In the genomic region with DNA sequence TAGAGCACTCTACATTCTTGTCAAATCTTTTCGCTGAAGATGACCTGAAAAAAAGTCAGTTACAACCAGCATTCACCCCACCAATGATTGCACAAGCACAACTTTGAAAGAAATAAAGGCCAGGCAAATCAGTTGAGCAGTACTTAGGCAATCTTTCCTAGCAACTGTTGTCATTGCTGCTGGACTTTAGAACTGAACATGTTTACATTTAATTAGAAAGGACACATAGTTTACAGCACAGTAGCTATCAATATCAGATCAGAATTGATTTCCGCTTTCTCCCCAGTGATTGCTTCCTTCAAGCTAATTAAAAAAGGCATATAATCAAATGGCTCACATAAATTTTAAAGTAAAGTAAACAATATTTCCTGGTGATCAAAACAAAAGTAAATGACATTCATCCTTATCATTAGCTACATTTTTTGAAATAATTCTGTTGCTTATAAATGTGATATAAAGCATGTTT, we compare ENCODE assay signal across 1 cellular context.
TF ChIP-seq lines count a peak whose summit lies in the region.

No MANE protein-coding gene starts in this region.

TF ChIP-seq in HepG2, 621 proteins besides CTCF, POLR2A, EP300 and RAD21 (continued from another document and continues in another):
- TF ChIP-seq, protein P1, sequence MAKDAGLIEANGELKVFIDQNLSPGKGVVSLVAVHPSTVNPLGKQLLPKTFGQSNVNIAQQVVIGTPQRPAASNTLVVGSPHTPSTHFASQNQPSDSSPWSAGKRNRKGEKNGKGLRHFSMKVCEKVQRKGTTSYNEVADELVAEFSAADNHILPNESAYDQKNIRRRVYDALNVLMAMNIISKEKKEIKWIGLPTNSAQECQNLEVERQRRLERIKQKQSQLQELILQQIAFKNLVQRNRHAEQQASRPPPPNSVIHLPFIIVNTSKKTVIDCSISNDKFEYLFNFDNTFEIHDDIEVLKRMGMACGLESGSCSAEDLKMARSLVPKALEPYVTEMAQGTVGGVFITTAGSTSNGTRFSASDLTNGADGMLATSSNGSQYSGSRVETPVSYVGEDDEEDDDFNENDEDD (CRISPR knock-in tag; IDR thresholded peaks at IDR 0.05; ENCODE audit: borderline replicate concordance), result peak; percentile 57; the same call in 1 of the 2 replicates
- TF ChIP-seq RARA (CRISPR knock-in tag; IDR thresholded peaks at IDR 0.05) (peak; percentile 97), ZNF557 (CRISPR knock-in tag; IDR thresholded peaks at IDR 0.05) (peak; percentile 94), GTF3A (CRISPR knock-in tag; conservative IDR thresholded peaks at IDR 0.05) (no peak), ZNF790 (CRISPR knock-in tag; IDR thresholded peaks at IDR 0.05; ENCODE audit: borderline replicate concordance) (no peak), ZNF121 (CRISPR knock-in tag; IDR thresholded peaks at IDR 0.05) (peak; percentile 30; the same call in 1 of the 2 replicates), SNAI1 (CRISPR knock-in tag; IDR thresholded peaks at IDR 0.05; ENCODE audit: borderline replicate concordance) (no peak), ZNF101 (CRISPR knock-in tag; IDR thresholded peaks at IDR 0.05; ENCODE audit: borderline replicate concordance, low read depth) (no peak; the same call in 1 of the 2 replicates), ELF3 (CRISPR knock-in tag; IDR thresholded peaks at IDR 0.05) (peak; percentile 100), EEA1 (CRISPR knock-in tag; IDR thresholded peaks at IDR 0.05; ENCODE audit: borderline replicate concordance) (no peak), ZNF431 (CRISPR knock-in tag; IDR thresholded peaks at IDR 0.05; ENCODE audit: borderline replicate concordance, low read depth) (no peak; the same call in 1 of the 2 replicates), ZNF792 (CRISPR knock-in tag; IDR thresholded peaks at IDR 0.05) (peak; percentile 99), NFIC (IDR thresholded peaks at IDR 0.05; ENCODE audit: low read length) (peak; percentile 99), ZNF331 (CRISPR knock-in tag; IDR thresholded peaks at IDR 0.05) (peak; percentile 99), CENPT (CRISPR knock-in tag; IDR thresholded peaks at IDR 0.05; ENCODE audit: low read depth) (no peak), ZNF484 (CRISPR knock-in tag; IDR thresholded peaks at IDR 0.05; ENCODE audit: borderline replicate concordance, low read depth) (no peak), RBM39 (IDR thresholded peaks at IDR 0.05; ENCODE audit: low read depth, low read length, poor library complexity, severe bottlenecking) (no peak), ZFP36L1 (CRISPR knock-in tag; IDR thresholded peaks at IDR 0.05) (peak; percentile 92; the same call in 1 of the 2 replicates), STAT5B (CRISPR knock-in tag; IDR thresholded peaks at IDR 0.05) (peak; percentile 89; the same call in 1 of the 2 replicates), ZNF780A (CRISPR knock-in tag; IDR thresholded peaks at IDR 0.05) (peak; percentile 89), PAWR (CRISPR knock-in tag; IDR thresholded peaks at IDR 0.05; ENCODE audit: borderline replicate concordance) (no peak; the same call in 1 of the 2 replicates), ZNF136 (CRISPR knock-in tag; IDR thresholded peaks at IDR 0.05; ENCODE audit: low read depth) (peak; percentile 98), ZBTB20 (CRISPR knock-in tag; IDR thresholded peaks at IDR 0.05; ENCODE audit: borderline replicate concordance, low read depth) (peak; percentile 100), ZSCAN29 (CRISPR knock-in tag; conservative IDR thresholded peaks at IDR 0.05) (peak; percentile 98), NFYB (CRISPR knock-in tag; IDR thresholded peaks at IDR 0.05) (peak; percentile 64), ZSCAN20 (CRISPR knock-in tag; IDR thresholded peaks at IDR 0.05; ENCODE audit: borderline replicate concordance) (peak; percentile 84; the same call in 1 of the 2 replicates), NR2C2 (CRISPR knock-in tag; IDR thresholded peaks at IDR 0.05; ENCODE audit: borderline replicate concordance) (peak; percentile 85), HNRNPLL (IDR thresholded peaks at IDR 0.05; ENCODE audit: low read depth, low read length, poor library complexity, severe bottlenecking) (no peak), ZNF354B (CRISPR knock-in tag; IDR thresholded peaks at IDR 0.05) (peak; percentile 99), PLRG1 (conservative IDR thresholded peaks at IDR 0.05) (no peak), FIP1L1 (IDR thresholded peaks at IDR 0.05; ENCODE audit: borderline replicate concordance, insufficient read depth, low read depth, low read length) (no peak), ZNF333 (CRISPR knock-in tag; IDR thresholded peaks at IDR 0.05; ENCODE audit: borderline replicate concordance) (no peak), HIVEP1 (CRISPR knock-in tag; IDR thresholded peaks at IDR 0.05) (no peak), TBX3 (IDR thresholded peaks at IDR 0.05; ENCODE audit: borderline replicate concordance) (peak; percentile 98), PCBP2 (optimal IDR thresholded peaks at IDR 0.05; ENCODE audit: low read depth, low read length, poor library complexity, severe bottlenecking) (no peak), GABPB1 (CRISPR knock-in tag; IDR thresholded peaks at IDR 0.05) (peak; percentile 73), PRPF4 (IDR thresholded peaks at IDR 0.05; ENCODE audit: low read depth, low read length, poor library complexity, severe bottlenecking) (no peak)
- TF ChIP-seq, protein P2, sequence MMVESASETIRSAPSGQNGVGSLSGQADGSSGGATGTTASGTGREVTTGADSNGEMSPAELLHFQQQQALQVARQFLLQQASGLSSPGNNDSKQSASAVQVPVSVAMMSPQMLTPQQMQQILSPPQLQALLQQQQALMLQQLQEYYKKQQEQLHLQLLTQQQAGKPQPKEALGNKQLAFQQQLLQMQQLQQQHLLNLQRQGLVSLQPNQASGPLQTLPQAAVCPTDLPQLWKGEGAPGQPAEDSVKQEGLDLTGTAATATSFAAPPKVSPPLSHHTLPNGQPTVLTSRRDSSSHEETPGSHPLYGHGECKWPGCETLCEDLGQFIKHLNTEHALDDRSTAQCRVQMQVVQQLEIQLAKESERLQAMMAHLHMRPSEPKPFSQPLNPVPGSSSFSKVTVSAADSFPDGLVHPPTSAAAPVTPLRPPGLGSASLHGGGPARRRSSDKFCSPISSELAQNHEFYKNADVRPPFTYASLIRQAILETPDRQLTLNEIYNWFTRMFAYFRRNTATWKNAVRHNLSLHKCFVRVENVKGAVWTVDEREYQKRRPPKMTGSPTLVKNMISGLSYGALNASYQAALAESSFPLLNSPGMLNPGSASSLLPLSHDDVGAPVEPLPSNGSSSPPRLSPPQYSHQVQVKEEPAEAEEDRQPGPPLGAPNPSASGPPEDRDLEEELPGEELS (CRISPR knock-in tag; IDR thresholded peaks at IDR 0.05), result peak; percentile 100
- TF ChIP-seq, protein P3, sequence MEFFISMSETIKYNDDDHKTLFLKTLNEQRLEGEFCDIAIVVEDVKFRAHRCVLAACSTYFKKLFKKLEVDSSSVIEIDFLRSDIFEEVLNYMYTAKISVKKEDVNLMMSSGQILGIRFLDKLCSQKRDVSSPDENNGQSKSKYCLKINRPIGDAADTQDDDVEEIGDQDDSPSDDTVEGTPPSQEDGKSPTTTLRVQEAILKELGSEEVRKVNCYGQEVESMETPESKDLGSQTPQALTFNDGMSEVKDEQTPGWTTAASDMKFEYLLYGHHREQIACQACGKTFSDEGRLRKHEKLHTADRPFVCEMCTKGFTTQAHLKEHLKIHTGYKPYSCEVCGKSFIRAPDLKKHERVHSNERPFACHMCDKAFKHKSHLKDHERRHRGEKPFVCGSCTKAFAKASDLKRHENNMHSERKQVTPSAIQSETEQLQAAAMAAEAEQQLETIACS (CRISPR knock-in tag; IDR thresholded peaks at IDR 0.05), result no peak
- TF ChIP-seq, protein P4, sequence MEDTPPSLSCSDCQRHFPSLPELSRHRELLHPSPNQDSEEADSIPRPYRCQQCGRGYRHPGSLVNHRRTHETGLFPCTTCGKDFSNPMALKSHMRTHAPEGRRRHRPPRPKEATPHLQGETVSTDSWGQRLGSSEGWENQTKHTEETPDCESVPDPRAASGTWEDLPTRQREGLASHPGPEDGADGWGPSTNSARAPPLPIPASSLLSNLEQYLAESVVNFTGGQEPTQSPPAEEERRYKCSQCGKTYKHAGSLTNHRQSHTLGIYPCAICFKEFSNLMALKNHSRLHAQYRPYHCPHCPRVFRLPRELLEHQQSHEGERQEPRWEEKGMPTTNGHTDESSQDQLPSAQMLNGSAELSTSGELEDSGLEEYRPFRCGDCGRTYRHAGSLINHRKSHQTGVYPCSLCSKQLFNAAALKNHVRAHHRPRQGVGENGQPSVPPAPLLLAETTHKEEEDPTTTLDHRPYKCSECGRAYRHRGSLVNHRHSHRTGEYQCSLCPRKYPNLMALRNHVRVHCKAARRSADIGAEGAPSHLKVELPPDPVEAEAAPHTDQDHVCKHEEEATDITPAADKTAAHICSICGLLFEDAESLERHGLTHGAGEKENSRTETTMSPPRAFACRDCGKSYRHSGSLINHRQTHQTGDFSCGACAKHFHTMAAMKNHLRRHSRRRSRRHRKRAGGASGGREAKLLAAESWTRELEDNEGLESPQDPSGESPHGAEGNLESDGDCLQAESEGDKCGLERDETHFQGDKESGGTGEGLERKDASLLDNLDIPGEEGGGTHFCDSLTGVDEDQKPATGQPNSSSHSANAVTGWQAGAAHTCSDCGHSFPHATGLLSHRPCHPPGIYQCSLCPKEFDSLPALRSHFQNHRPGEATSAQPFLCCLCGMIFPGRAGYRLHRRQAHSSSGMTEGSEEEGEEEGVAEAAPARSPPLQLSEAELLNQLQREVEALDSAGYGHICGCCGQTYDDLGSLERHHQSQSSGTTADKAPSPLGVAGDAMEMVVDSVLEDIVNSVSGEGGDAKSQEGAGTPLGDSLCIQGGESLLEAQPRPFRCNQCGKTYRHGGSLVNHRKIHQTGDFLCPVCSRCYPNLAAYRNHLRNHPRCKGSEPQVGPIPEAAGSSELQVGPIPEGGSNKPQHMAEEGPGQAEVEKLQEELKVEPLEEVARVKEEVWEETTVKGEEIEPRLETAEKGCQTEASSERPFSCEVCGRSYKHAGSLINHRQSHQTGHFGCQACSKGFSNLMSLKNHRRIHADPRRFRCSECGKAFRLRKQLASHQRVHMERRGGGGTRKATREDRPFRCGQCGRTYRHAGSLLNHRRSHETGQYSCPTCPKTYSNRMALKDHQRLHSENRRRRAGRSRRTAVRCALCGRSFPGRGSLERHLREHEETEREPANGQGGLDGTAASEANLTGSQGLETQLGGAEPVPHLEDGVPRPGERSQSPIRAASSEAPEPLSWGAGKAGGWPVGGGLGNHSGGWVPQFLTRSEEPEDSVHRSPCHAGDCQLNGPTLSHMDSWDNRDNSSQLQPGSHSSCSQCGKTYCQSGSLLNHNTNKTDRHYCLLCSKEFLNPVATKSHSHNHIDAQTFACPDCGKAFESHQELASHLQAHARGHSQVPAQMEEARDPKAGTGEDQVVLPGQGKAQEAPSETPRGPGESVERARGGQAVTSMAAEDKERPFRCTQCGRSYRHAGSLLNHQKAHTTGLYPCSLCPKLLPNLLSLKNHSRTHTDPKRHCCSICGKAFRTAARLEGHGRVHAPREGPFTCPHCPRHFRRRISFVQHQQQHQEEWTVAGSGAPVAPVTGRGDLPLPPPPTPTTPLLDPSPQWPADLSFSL (CRISPR knock-in tag; IDR thresholded peaks at IDR 0.05), result peak; percentile 80; the same call in 1 of the 2 replicates
- TF ChIP-seq, protein P5, sequence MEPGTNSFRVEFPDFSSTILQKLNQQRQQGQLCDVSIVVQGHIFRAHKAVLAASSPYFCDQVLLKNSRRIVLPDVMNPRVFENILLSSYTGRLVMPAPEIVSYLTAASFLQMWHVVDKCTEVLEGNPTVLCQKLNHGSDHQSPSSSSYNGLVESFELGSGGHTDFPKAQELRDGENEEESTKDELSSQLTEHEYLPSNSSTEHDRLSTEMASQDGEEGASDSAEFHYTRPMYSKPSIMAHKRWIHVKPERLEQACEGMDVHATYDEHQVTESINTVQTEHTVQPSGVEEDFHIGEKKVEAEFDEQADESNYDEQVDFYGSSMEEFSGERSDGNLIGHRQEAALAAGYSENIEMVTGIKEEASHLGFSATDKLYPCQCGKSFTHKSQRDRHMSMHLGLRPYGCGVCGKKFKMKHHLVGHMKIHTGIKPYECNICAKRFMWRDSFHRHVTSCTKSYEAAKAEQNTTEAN (CRISPR knock-in tag; conservative IDR thresholded peaks at IDR 0.05), result peak; percentile 98
- TF ChIP-seq, protein P6, sequence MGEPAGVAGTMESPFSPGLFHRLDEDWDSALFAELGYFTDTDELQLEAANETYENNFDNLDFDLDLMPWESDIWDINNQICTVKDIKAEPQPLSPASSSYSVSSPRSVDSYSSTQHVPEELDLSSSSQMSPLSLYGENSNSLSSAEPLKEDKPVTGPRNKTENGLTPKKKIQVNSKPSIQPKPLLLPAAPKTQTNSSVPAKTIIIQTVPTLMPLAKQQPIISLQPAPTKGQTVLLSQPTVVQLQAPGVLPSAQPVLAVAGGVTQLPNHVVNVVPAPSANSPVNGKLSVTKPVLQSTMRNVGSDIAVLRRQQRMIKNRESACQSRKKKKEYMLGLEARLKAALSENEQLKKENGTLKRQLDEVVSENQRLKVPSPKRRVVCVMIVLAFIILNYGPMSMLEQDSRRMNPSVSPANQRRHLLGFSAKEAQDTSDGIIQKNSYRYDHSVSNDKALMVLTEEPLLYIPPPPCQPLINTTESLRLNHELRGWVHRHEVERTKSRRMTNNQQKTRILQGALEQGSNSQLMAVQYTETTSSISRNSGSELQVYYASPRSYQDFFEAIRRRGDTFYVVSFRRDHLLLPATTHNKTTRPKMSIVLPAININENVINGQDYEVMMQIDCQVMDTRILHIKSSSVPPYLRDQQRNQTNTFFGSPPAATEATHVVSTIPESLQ (CRISPR knock-in tag; conservative IDR thresholded peaks at IDR 0.05), result peak; percentile 79; the same call in 1 of the 2 replicates
- TF ChIP-seq, protein P7, sequence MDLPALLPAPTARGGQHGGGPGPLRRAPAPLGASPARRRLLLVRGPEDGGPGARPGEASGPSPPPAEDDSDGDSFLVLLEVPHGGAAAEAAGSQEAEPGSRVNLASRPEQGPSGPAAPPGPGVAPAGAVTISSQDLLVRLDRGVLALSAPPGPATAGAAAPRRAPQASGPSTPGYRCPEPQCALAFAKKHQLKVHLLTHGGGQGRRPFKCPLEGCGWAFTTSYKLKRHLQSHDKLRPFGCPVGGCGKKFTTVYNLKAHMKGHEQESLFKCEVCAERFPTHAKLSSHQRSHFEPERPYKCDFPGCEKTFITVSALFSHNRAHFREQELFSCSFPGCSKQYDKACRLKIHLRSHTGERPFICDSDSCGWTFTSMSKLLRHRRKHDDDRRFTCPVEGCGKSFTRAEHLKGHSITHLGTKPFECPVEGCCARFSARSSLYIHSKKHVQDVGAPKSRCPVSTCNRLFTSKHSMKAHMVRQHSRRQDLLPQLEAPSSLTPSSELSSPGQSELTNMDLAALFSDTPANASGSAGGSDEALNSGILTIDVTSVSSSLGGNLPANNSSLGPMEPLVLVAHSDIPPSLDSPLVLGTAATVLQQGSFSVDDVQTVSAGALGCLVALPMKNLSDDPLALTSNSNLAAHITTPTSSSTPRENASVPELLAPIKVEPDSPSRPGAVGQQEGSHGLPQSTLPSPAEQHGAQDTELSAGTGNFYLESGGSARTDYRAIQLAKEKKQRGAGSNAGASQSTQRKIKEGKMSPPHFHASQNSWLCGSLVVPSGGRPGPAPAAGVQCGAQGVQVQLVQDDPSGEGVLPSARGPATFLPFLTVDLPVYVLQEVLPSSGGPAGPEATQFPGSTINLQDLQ (CRISPR knock-in tag; IDR thresholded peaks at IDR 0.05), result no peak
